In genomic region chr1:70745199-70745598, GRCh38 we compare ENCODE assay signal across 1 cellular context.
TF ChIP-seq lines count a peak whose summit lies in the region.

No MANE protein-coding gene starts in this region.

TF ChIP-seq in IMR-90, 13 proteins besides CTCF, POLR2A, EP300 and RAD21 (continued from another document):
- TF ChIP-seq, protein P1, sequence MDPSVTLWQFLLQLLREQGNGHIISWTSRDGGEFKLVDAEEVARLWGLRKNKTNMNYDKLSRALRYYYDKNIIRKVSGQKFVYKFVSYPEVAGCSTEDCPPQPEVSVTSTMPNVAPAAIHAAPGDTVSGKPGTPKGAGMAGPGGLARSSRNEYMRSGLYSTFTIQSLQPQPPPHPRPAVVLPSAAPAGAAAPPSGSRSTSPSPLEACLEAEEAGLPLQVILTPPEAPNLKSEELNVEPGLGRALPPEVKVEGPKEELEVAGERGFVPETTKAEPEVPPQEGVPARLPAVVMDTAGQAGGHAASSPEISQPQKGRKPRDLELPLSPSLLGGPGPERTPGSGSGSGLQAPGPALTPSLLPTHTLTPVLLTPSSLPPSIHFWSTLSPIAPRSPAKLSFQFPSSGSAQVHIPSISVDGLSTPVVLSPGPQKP (IDR thresholded peaks at IDR 0.05; ENCODE audit: borderline replicate concordance, low read depth, low read length): no peak
- TF ChIP-seq CEBPB (IDR thresholded peaks at IDR 0.05; ENCODE audit: low read depth, low read length) (no peak), MXI1 (IDR thresholded peaks at IDR 0.05; ENCODE audit: borderline replicate concordance, low read depth, low read length) (no peak), SMC3 (IDR thresholded peaks at IDR 0.05; ENCODE audit: low read depth, low read length) (no peak), FOS (IDR thresholded peaks at IDR 0.05; ENCODE audit: low read depth, low read length) (no peak), BHLHE40 (IDR thresholded peaks at IDR 0.05; ENCODE audit: low read depth, low read length) (no peak), MAZ (IDR thresholded peaks at IDR 0.05; ENCODE audit: borderline replicate concordance, low read depth, low read length) (no peak), CHD1 (IDR thresholded peaks at IDR 0.05; ENCODE audit: low read depth, low read length) (no peak), RCOR1 (IDR thresholded peaks at IDR 0.05; ENCODE audit: insufficient replicate concordance, low read length) (no peak), MAFK (IDR thresholded peaks at IDR 0.05; ENCODE audit: low read depth, low read length) (no peak)
